9 cellular contexts compared by ENCODE assay signal in the genomic region with DNA sequence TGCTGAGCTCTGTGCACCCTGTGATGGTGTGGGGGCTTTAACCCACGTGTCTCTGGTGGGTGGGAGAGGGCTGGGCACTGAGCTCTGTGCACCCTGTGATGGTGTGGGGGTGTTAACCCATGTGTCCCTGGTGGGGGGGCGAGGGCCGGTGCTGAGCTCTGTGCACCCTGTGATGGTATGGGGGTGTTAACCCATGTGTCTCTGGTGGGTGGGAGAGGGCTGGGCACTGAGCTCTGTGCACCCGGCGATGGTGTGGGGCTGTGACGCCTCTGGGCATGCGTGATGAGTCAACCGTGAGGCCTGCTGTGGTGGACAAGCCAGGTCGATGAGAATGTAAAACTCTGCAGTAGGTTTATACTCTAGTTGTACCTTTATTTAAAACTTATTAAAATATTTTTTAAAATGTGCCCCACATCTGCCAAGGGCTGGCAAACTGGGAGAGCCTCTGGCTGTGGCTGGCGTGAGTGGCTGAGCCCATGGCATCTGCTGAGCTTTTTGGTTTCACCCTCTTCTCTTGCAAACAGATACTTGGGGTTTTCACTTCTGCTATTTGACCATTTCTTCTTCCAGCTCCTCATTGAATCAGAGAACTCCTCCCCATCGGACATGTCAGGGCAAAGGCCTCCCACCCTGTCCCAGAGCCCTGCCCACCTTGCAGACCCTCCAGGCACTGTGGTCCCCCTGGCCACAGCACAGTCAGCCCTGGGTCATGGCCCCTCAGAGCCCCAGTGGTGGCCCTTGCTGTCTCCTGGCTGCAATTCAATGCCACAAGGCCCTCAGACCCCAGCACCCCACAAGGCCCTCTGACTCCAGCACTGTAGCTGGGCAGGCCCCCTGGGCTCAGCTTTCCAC. TPM values are rescaled to one million over a fixed set of nuclear protein-coding genes. Genes with fewer than 3 reads are reported as not detected.
DNase-seq lines count a peak whose midpoint lies in the region; ATAC-seq and TF ChIP-seq lines count a peak whose summit lies in the region.
"Had no signal": no experiment of that assay in that cellular context is flagged by ENCODE, and none has a peak within 500 bp of the region (broad histone marks: within the 10 kb centered on the region; RNA-seq: fewer than 3 reads in every experiment).

No MANE protein-coding gene starts in this region.

- peaks cover 11 to 53% of the 10 kb centered on the region in 2 experiments for H3K79me1 ChIP-seq in IMR-90 (ENCODE audit: low read depth in 1 of 2, low read length in 2 of 2)

- peak overlapping the region; percentile 57; the same call in 1 of the 2 replicates for H2AK5ac ChIP-seq in IMR-90 (ENCODE audit: low read depth, low read length)

- H2BK5ac ChIP-seq in IMR-90 (ENCODE audit: low read depth, low read length, poor library complexity, severe bottlenecking) = peak overlapping the region; percentile 81

- H4K20me1 ChIP-seq in IMR-90 (ENCODE audit: insufficient read depth, low read length) = no peaks in the 10 kb centered on the region; the same call in 1 of the 2 replicates

- H3K27ac ChIP-seq in IMR-90 (ENCODE audit: insufficient read depth, low read length) (peak overlapping the region; percentile 33), colonic mucosa (no peak overlapping the region)

- peak overlapping the region; percentile 27; the same call in 1 of the 2 replicates for H2BK20ac ChIP-seq in IMR-90 (ENCODE audit: low read depth, low read length)

- no peak overlapping the region for H3K23ac ChIP-seq in IMR-90 (ENCODE audit: low read depth, low read length)

- peaks cover 65% of the 10 kb centered on the region for H3K36me3 ChIP-seq in IMR-90 (ENCODE audit: control insufficient read depth, insufficient read depth, low read length)
- H3K36me3 ChIP-seq in colonic mucosa = no peaks in the 10 kb centered on the region

- H3K9me3 ChIP-seq in IMR-90 (ENCODE audit: control insufficient read depth, insufficient read depth, low read length) (no peaks in the 10 kb centered on the region), colonic mucosa (no peaks in the 10 kb centered on the region)

- H3K4me1 ChIP-seq in IMR-90 (ENCODE audit: control insufficient read depth, insufficient read depth, low read length) (peaks cover 5% of the 10 kb centered on the region), colonic mucosa (no peaks in the 10 kb centered on the region)

- DNase-seq in IMR-90 (peak; percentile 31), memory B cell (ENCODE audit: low spot score in 2 of 2) (no peak), NCI-H2171 (lab: John Stamatoyannopoulos, UW) (no peak), retina (no peak), D341Med (ENCODE audit: low spot score) (no peak), colonic mucosa (no peak)
- DNase-seq: NCI-H748 treated with DMSO at 0.1 percent for 48 hours had no signal

- H3K9me3 Mint-ChIP-seq in memory B cell = peaks cover 10% of the 10 kb centered on the region

- in situ Hi-C loops in IMR-90 (cut with MboI; ENCODE audit: low sequenced_read_pairs) = no loop called here

- H3K4me3 ChIP-seq in IMR-90 (ENCODE audit: insufficient read depth, low read depth, low read length) (no peak overlapping the region), colonic mucosa (no peak overlapping the region)

- no peak overlapping the region for H3K27ac Mint-ChIP-seq in memory B cell

- H3K9ac ChIP-seq in IMR-90 (ENCODE audit: low read depth, low read length) (no peak overlapping the region), colonic mucosa (ENCODE audit: low read depth in 2 of 2, low read length in 2 of 2) (no peak overlapping the region)

- dilution Hi-C loops in IMR-90 (cut with HindIII; ENCODE audit: low sequenced_read_pairs, unreplicated experiment) = no loop called here

- peak overlapping the region; percentile 46; the same call in 1 of the 2 replicates for H2BK120ac ChIP-seq in IMR-90 (ENCODE audit: low read depth, low read length)

- no peak overlapping the region for H2AK9ac ChIP-seq in IMR-90 (replicated peaks; ENCODE audit: low read depth, low read length, poor library complexity)

- H3K4me3 Mint-ChIP-seq in memory B cell = peak overlapping the region; percentile 24

- POLR2A ChIA-PET in IMR-90 (lab: Charles Lee; ENCODE audit: unreplicated experiment) = interaction anchor here (1.1 kb wide), 1 partner anchor 103 kb away, joined by 3 read pairs; the partner anchor contains the start of gene AHRR

- peak; percentile 85 for ATAC-seq in GM21717 (IDR thresholded peaks at IDR 0.05; ENCODE audit: unreplicated experiment)
- ATAC-seq in IMR-90 (ENCODE audit: low read depth) = no peak; the same call in 1 of the 2 replicates
- ATAC-seq in memory B cell (ENCODE audit: low read depth) = peak; percentile 70

- H3K4ac ChIP-seq in IMR-90 (ENCODE audit: low read depth, low read length) = peak overlapping the region; percentile 70

- peaks cover 10% of the 10 kb centered on the region for H3K27me3 Mint-ChIP-seq in memory B cell

- H3K4me1 Mint-ChIP-seq in memory B cell = peaks cover 13% of the 10 kb centered on the region

- H3K56ac ChIP-seq in IMR-90 (ENCODE audit: extremely low read depth, insufficient read depth, low read length) = no peak overlapping the region; the same call in 1 of the 2 replicates

- peak overlapping the region in 1 of 2 experiments; percentile 67; a peak in 2 of 4 replicates for H4K8ac ChIP-seq in IMR-90 (ENCODE audit: low read depth in 2 of 2, low read length in 2 of 2)

- TF ChIP-seq POLR2A in GM18526 (IDR thresholded peaks at IDR 0.05; ENCODE audit: extremely low read depth, insufficient read length) = peak; percentile 15
- TF ChIP-seq POLR2A in IMR-90 (IDR thresholded peaks at IDR 0.05; ENCODE audit: low read depth, low read length) = no peak

- BruUV-seq in IMR-90 (replicated peaks; lab: Mats Ljungman, UMichigan) = no TSS peak

- H3K9me1 ChIP-seq in IMR-90 (ENCODE audit: insufficient read depth, low read length) = peaks cover 6% of the 10 kb centered on the region; the same call in 1 of the 2 replicates

- peak overlapping the region; percentile 20; the same call in 1 of the 2 replicates for H3K18ac ChIP-seq in IMR-90 (ENCODE audit: low read depth, low read length)

- H3K14ac ChIP-seq in IMR-90 (replicated peaks; ENCODE audit: low read depth, low read length) = no peak overlapping the region; the same call in 1 of the 2 replicates

- TF ChIP-seq CTCF in IMR-90 (conservative IDR thresholded peaks at IDR 0.05; ENCODE audit: low read depth, low read length) = no peak
- TF ChIP-seq CTCF in colonic mucosa (IDR thresholded peaks at IDR 0.05) = no peak

- TF ChIP-seq RAD21 in IMR-90 (IDR thresholded peaks at IDR 0.05; ENCODE audit: low read length) = no peak

- CTCF ChIA-PET in IMR-90 (lab: Yijun Ruan, JAX) = no interaction called here

- H2BK15ac ChIP-seq in IMR-90 (ENCODE audit: low read depth, low read length) = no peak overlapping the region

- WGBS in IMR-90 (ENCODE audit: extremely low coverage in 2 of 2, insufficient read length in 1 of 2), 2 experiments = no CpG with 5 or more reads among the region's 11 CpGs

- H4K5ac ChIP-seq in IMR-90 (ENCODE audit: low read depth, low read length) = peak overlapping the region; percentile 75

- H3K36me3 Mint-ChIP-seq in memory B cell = peaks cover 6% of the 10 kb centered on the region

- H3K27me3 ChIP-seq in IMR-90 (ENCODE audit: control insufficient read depth, insufficient read depth, low read length) (no peaks in the 10 kb centered on the region), colonic mucosa (no peaks in the 10 kb centered on the region)

- no peak overlapping the region for H2AFZ ChIP-seq in IMR-90 (replicated peaks; ENCODE audit: low read length, poor library complexity)

- intact Hi-C loops in IMR-90 (cut with micrococcal nuclease) = no loop called here
- intact Hi-C loops in colonic mucosa (cut with DNase I) = loop anchor here (5.0 kb wide), 1 partner anchor 102 kb away; the partner anchor contains the start of gene AHRR

- peak overlapping the region; percentile 66 for H4K91ac ChIP-seq in IMR-90 (ENCODE audit: insufficient read depth, low read depth, low read length)

- no peak overlapping the region for H3K4me2 ChIP-seq in IMR-90 (ENCODE audit: low read depth, low read length)

TF ChIP-seq in IMR-90, 13 proteins besides CTCF, POLR2A, EP300 and RAD21:
- no peak for TF ChIP-seq SMC3 (IDR thresholded peaks at IDR 0.05; ENCODE audit: low read depth, low read length)
- TF ChIP-seq, protein P1, sequence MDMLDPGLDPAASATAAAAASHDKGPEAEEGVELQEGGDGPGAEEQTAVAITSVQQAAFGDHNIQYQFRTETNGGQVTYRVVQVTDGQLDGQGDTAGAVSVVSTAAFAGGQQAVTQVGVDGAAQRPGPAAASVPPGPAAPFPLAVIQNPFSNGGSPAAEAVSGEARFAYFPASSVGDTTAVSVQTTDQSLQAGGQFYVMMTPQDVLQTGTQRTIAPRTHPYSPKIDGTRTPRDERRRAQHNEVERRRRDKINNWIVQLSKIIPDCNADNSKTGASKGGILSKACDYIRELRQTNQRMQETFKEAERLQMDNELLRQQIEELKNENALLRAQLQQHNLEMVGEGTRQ (IDR thresholded peaks at IDR 0.05; ENCODE audit: low read depth, low read length) = no peak

RNA-seq across cellular contexts. Expression of gene EXOC3, which starts 18.5 kb away (rescaled TPM):
- total RNA-seq in IMR-90 (2012; rRNA removed) (47.5 and 50.8 TPM in 2 replicates), colonic mucosa (10 to 100 TPM; 52.0 to 58.7 TPM)
- polyA plus RNA-seq in IMR-90 (2012; rRNA removed) = 34.0 and 35.1 TPM in 2 replicates
- polyA plus RNA-seq in IMR-90 (2012; cell fraction: cytosol; rRNA removed) = 15.1 and 18.7 TPM in 2 replicates
- polyA plus RNA-seq in IMR-90 (2012; cell fraction: nucleus; rRNA removed; ENCODE audit: low replicate concordance) = 108 and 144 TPM in 2 replicates
